2 cellular contexts compared by ENCODE assay signal in the genomic region with DNA sequence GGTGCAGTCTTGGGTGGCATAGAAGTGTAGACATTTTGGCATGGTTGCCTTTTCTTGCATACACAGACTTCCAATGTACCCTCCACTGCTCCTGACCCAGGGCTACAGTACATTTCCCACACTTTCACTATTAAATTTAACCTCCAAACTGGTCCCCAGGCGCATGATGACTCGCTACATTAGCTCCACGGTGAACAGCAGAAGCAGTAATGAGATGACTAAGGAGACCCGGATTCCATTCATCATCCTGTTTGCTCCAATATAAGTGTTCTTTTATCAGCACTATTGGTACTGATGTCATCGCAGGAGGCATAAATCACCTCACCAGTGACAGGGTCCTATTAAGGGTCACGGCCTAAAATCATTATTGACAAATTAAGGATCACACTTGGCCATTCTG.
TF ChIP-seq lines count a peak whose summit lies in the region.

No MANE protein-coding gene starts in this region.

TF ChIP-seq in SK-N-SH, 30 proteins besides CTCF, POLR2A, EP300 and RAD21 (continued from another document):
- no peak for TF ChIP-seq CHD2 (IDR thresholded peaks at IDR 0.05; ENCODE audit: low read length, partially characterized antibody)

TF ChIP-seq in SK-N-SH treated with all-trans-retinoic acid at 6 μM for 48 hours, 23 proteins besides CTCF, POLR2A, EP300 and RAD21 (continued from another document):
- no peak for TF ChIP-seq GLIS3 (CRISPR knock-in tag; IDR thresholded peaks at IDR 0.05)
- TF ChIP-seq ZFP3 (CRISPR knock-in tag; IDR thresholded peaks at IDR 0.05): no peak
TF ChIP-seq in SK-N-SH treated with all-trans-retinoic acid at 6 μM for 48 hours: peak in this region for 0.
